In genomic region chr18:11736656-11737055, GRCh38 we compare ENCODE assay signal across 1 cellular context.
TF ChIP-seq lines count a peak whose summit lies in the region.

No MANE protein-coding gene starts in this region.

TF ChIP-seq in H1, 55 proteins besides CTCF, POLR2A, EP300 and RAD21 (continued from another document):
- TF ChIP-seq EZH2 (IDR thresholded peaks at IDR 0.05; ENCODE audit: low read depth, low read length, severe bottlenecking) = no peak
- TF ChIP-seq RBBP5 (IDR thresholded peaks at IDR 0.05; ENCODE audit: borderline replicate concordance, low read depth, low read length) = no peak
- no peak for TF ChIP-seq POU5F1 (IDR thresholded peaks at IDR 0.05; ENCODE audit: low read depth, low read length)
- no peak for TF ChIP-seq TAF7 (optimal IDR thresholded peaks at IDR 0.05; ENCODE audit: borderline replicate concordance, low read depth, low read length)
- no peak for TF ChIP-seq CBX5 (IDR thresholded peaks at IDR 0.05; ENCODE audit: low read depth, low read length)
- no peak for TF ChIP-seq ZNF274 (IDR thresholded peaks at IDR 0.05; ENCODE audit: borderline replicate concordance, extremely low read depth, low read length)
- no peak for TF ChIP-seq CREB1 (IDR thresholded peaks at IDR 0.05)
- no peak for TF ChIP-seq PHF8 (conservative IDR thresholded peaks at IDR 0.05; ENCODE audit: low read depth, low read length)
- TF ChIP-seq CEBPB (IDR thresholded peaks at IDR 0.05; ENCODE audit: low read depth, low read length) = no peak
- TF ChIP-seq GABPA (IDR thresholded peaks at IDR 0.05; ENCODE audit: borderline replicate concordance, insufficient read depth, low read length) = no peak
